9 cellular contexts compared by ENCODE assay signal in genomic region chr1:156623946-156624813, GRCh38. TPM values are rescaled to one million over a fixed set of nuclear protein-coding genes. Genes with fewer than 3 reads are reported as not detected.
A peak's percentile ranks its signal among the peaks of the same experiment; 100 is the strongest.
DNase-seq lines count a peak whose midpoint lies in the region; ATAC-seq, FAIRE-seq and TF ChIP-seq lines count a peak whose summit lies in the region.
"Had no signal": no experiment of that assay in that cellular context is flagged by ENCODE, and none has a peak within 500 bp of the region (broad histone marks: within the 10 kb centered on the region; RNA-seq: fewer than 3 reads in every experiment).

No MANE protein-coding gene starts in this region.

- peaks cover 6% of the 10 kb centered on the region for H3K4me1 Mint-ChIP-seq in activated T-helper 17 cell treated with anti-CD3 and anti-CD28 coated beads, Interleukin-2, amount 50 U/mL, for 72 hours

- no peak for TF ChIP-seq CTCF in pancreas (IDR thresholded peaks at IDR 0.05)

- ATAC-seq in activated T-helper 17 cell treated with anti-CD3 and anti-CD28 coated beads, Interleukin-2, amount 50 U/mL, for 72 hours (replicated peaks), result peak; percentile 65
- ATAC-seq in pancreas, result peak; percentile 51 to 79 (median 74)

- H3K27me3 ChIP-seq in pancreas, result peaks cover 0 to 32% (median 6%) of the 10 kb centered on the region in 4 donors

- H3K27ac ChIP-seq in pancreas, result no peak overlapping the region

- H3K9me3 ChIP-seq in pancreas, result no peaks in the 10 kb centered on the region

- WGBS in pancreas, 2 donors, result 2 to 3% methylated on average over 60 to 87 of the region's 87 CpGs

- no peaks in the 10 kb centered on the region for H3K36me3 ChIP-seq in pancreas

- DNase-seq in NCI-H446 (lab: John Stamatoyannopoulos, UW) (peak; percentile 36 to 68), NCI-H446 treated with DMSO at 0.1 percent for 48 hours (lab: John Stamatoyannopoulos, UW) (no peak), NCI-H460 (ENCODE audit: extremely low read depth, low read depth) (peak; percentile 71), head of caudate nucleus (peak in 39 of 42 donors; percentile 47 to 84 (median 68)), pancreas (peak in 4 of 6 donors; percentile 34 to 81 (median 66)), OCI-M2 (lab: John Stamatoyannopoulos, UW; ENCODE audit: unreplicated experiment) (no peak), SW480 (ENCODE audit: low spot score) (no peak)

- peaks cover 4 to 14% (median 5%) of the 10 kb centered on the region in 3 donors for H3K4me1 ChIP-seq in pancreas

- no peak overlapping the region for H3K27ac Mint-ChIP-seq in activated T-helper 17 cell treated with anti-CD3 and anti-CD28 coated beads, Interleukin-2, amount 50 U/mL, for 72 hours

- peaks cover 40% of the 10 kb centered on the region for H3K27me3 Mint-ChIP-seq in activated T-helper 17 cell treated with anti-CD3 and anti-CD28 coated beads, Interleukin-2, amount 50 U/mL, for 72 hours

- intact Hi-C loops in head of caudate nucleus (cut with DNase I), result loop anchor here (2.0 kb wide), 1 partner anchor 35 kb away; no protein-coding TSS in a partner anchor
- intact Hi-C loops in pancreas (cut with DNase I), result loop anchor here in 2 of 3 donors (2.0 to 5.0 kb wide), 2 partner anchors 33 to 35 kb away; no protein-coding TSS in a partner anchor

- peak overlapping the region; percentile 64 for H3K4me3 Mint-ChIP-seq in activated T-helper 17 cell treated with anti-CD3 and anti-CD28 coated beads, Interleukin-2, amount 50 U/mL, for 72 hours

- H3K36me3 Mint-ChIP-seq in activated T-helper 17 cell treated with anti-CD3 and anti-CD28 coated beads, Interleukin-2, amount 50 U/mL, for 72 hours (ENCODE audit: low read depth), result no peaks in the 10 kb centered on the region

- no peaks in the 10 kb centered on the region for H3K9me3 Mint-ChIP-seq in activated T-helper 17 cell treated with anti-CD3 and anti-CD28 coated beads, Interleukin-2, amount 50 U/mL, for 72 hours

- H3K4me3 ChIP-seq in pancreas, result peak overlapping the region in 3 of 4 donors; percentile 3 to 45 (median 13)

- no peak for FAIRE-seq in pancreas (lab: Jason Lieb, UNC)
- FAIRE-seq: colon had no signal

RNA-seq across cellular contexts. Expression of gene HAPLN2, which starts 5.0 kb away (rescaled TPM):
- 0.52 TPM in 1 of 2 replicates, not detected in the other for total RNA-seq in NCI-H460 (2014; rRNA removed; shearing (Covaris generic))
- 1.1 and 1.9 TPM in 2 replicates for polyA plus RNA-seq in NCI-H460 (2014; cell fraction: nucleus; rRNA removed)
- total RNA-seq in activated T-helper 17 cell treated with anti-CD3 and anti-CD28 coated beads, Interleukin-2, amount 50 U/mL, for 72 hours, result 1 to 10 TPM in 1 of 2 donors, under 1 TPM in 1; 0.30 to 1.5 TPM
- not detected for total RNA-seq in pancreas
- under 1 TPM; 0.38 to 0.46 TPM for polyA plus RNA-seq in pancreas

RNA-seq across cellular contexts. Expression of gene BCAN, which starts 17.7 kb away (rescaled TPM):
- 0.07 TPM in 1 of 2 replicates, not detected in the other for total RNA-seq in NCI-H460 (2014; rRNA removed; shearing (Covaris generic))
- polyA plus RNA-seq in NCI-H460 (2014; cell fraction: nucleus; rRNA removed), result 0.16 TPM in 1 of 2 replicates, not detected in the other
- total RNA-seq in activated T-helper 17 cell treated with anti-CD3 and anti-CD28 coated beads, Interleukin-2, amount 50 U/mL, for 72 hours, result not detected
- total RNA-seq in pancreas, result under 1 TPM in 1 of 6 donors, not detected in 5; 0.12 TPM
- not detected for polyA plus RNA-seq in pancreas

RNA-seq across cellular contexts. Expression of gene GPATCH4, which starts 22.9 kb away (rescaled TPM):
- 28.7 and 36.7 TPM in 2 replicates for total RNA-seq in NCI-H460 (2014; rRNA removed; shearing (Covaris generic))
- polyA plus RNA-seq in NCI-H460 (2014; cell fraction: nucleus; rRNA removed), result 27.0 and 36.6 TPM in 2 replicates
- total RNA-seq in activated T-helper 17 cell treated with anti-CD3 and anti-CD28 coated beads, Interleukin-2, amount 50 U/mL, for 72 hours, result 10 to 100 TPM; 21.3 to 51.8 TPM
- 10 to 100 TPM in 3 of 6 donors, 1 to 10 TPM in 3; 6.4 to 16.0 (median 11.4) TPM for total RNA-seq in pancreas
- polyA plus RNA-seq in pancreas, result 10 to 100 TPM; 14.4 to 16.9 TPM

RNA-seq across cellular contexts. Expression of gene NAXE, which starts 32.6 kb away (rescaled TPM):
- 235 and 249 TPM in 2 replicates for total RNA-seq in NCI-H460 (2014; rRNA removed; shearing (Covaris generic))
- 247 and 334 TPM in 2 replicates for polyA plus RNA-seq in NCI-H460 (2014; cell fraction: nucleus; rRNA removed)
- total RNA-seq in activated T-helper 17 cell treated with anti-CD3 and anti-CD28 coated beads, Interleukin-2, amount 50 U/mL, for 72 hours, result 10 to 100 TPM; 56.2 to 74.7 TPM
- 10 to 100 TPM; 23.9 to 38.5 (median 36.1) TPM for total RNA-seq in pancreas
- 10 to 100 TPM; 35.0 to 60.4 TPM for polyA plus RNA-seq in pancreas

RNA-seq across cellular contexts. Expression of gene TTC24, which starts 44.7 kb away (rescaled TPM):
- total RNA-seq in NCI-H460 (2014; rRNA removed; shearing (Covaris generic)), result not detected in 2 replicates
- polyA plus RNA-seq in NCI-H460 (2014; cell fraction: nucleus; rRNA removed), result not detected in 2 replicates
- total RNA-seq in activated T-helper 17 cell treated with anti-CD3 and anti-CD28 coated beads, Interleukin-2, amount 50 U/mL, for 72 hours, result under 1 TPM in 1 of 2 donors, not detected in 1; 0.79 TPM
- total RNA-seq in pancreas, result not detected
- polyA plus RNA-seq in pancreas, result not detected

Comparison
In these comparisons a context has a peak if more than half of its experiments do, and no peak if none do; other contexts are left out.
1. DNase-seq: peak in NCI-H446 (2 of 2), NCI-H460 (single experiment), head of caudate nucleus (39 of 42) and pancreas (4 of 6); none in NCI-H446 treated with DMSO at 0.1 percent for 48 hours (single experiment), OCI-M2 (single experiment) and SW480 (single experiment).